4 cellular contexts compared by ENCODE assay signal in genomic region chr17:62504857-62505256, GRCh38. TPM values are rescaled to one million over a fixed set of nuclear protein-coding genes. Genes with fewer than 3 reads are reported as not detected.
DNase-seq lines count a peak whose midpoint lies in the region; ATAC-seq and TF ChIP-seq lines count a peak whose summit lies in the region.
"Not testable (repeated sequence)": the region's sequence is repeated elsewhere in the genome, so short reads cannot be mapped to it uniquely, and the experiment has no call there.

No MANE protein-coding gene starts in this region.

- not testable (repeated sequence) for TF ChIP-seq POLR2A in thyroid gland (IDR thresholded peaks at IDR 0.05)

- ATAC-seq in left lung (peak; percentile 50), lower lobe of right lung (peak; percentile 30 to 54), upper lobe of right lung (peak; percentile 39)

- DNase-seq in left lung, lower lobe of right lung, upper lobe of right lung: not testable (repeated sequence)
- peak; percentile 10 to 21 for DNase-seq in thyroid gland

- H3K36me3 ChIP-seq in left lung, lower lobe of right lung, thyroid gland, upper lobe of right lung: not testable (repeated sequence)

- H3K9me3 ChIP-seq in left lung, lower lobe of right lung, thyroid gland, upper lobe of right lung: not testable (repeated sequence)

- H3K4me1 ChIP-seq in left lung, result peaks cover 0 to 16% of the 10 kb centered on the region in 2 donors
- peaks cover 11% of the 10 kb centered on the region for H3K4me1 ChIP-seq in lower lobe of right lung
- peaks cover 0 to 13% of the 10 kb centered on the region in 2 donors for H3K4me1 ChIP-seq in thyroid gland
- H3K4me1 ChIP-seq in upper lobe of right lung, result not testable (repeated sequence)

- not testable (repeated sequence) for H3K27me3 ChIP-seq in left lung; lower lobe of right lung (ENCODE audit: low read depth); thyroid gland; upper lobe of right lung

- intact Hi-C loops in left lung (cut with DNase I); lower lobe of right lung (cut with DNase I); thyroid gland (cut with DNase I); upper lobe of right lung (cut with DNase I): not testable (repeated sequence)

- H3K4me3 ChIP-seq in left lung; lower lobe of right lung; thyroid gland (replicated peaks in 1 of 3); upper lobe of right lung: not testable (repeated sequence)

- not testable (repeated sequence) for H3K27ac ChIP-seq in left lung, lower lobe of right lung, thyroid gland, upper lobe of right lung

- 82 to 86% methylated on average over 8 of the region's 8 CpGs for WGBS in thyroid gland, 2 donors

- not testable (repeated sequence) for TF ChIP-seq CTCF in left lung (IDR thresholded peaks at IDR 0.05); lower lobe of right lung (IDR thresholded peaks at IDR 0.05); thyroid gland (IDR thresholded peaks at IDR 0.05); upper lobe of right lung (IDR thresholded peaks at IDR 0.05)

RNA-seq across cellular contexts. Expression of gene TLK2, which starts 26.2 kb away (rescaled TPM):
- total RNA-seq in left lung (10 to 100 TPM; 32.2 to 34.7 TPM), lower lobe of right lung (41.5 TPM), thyroid gland (10 to 100 TPM; 45.8 to 78.1 (median 54.1) TPM), upper lobe of right lung (38.4 TPM)
